ENCODE assay signal across 22 cellular contexts in the genomic region with DNA sequence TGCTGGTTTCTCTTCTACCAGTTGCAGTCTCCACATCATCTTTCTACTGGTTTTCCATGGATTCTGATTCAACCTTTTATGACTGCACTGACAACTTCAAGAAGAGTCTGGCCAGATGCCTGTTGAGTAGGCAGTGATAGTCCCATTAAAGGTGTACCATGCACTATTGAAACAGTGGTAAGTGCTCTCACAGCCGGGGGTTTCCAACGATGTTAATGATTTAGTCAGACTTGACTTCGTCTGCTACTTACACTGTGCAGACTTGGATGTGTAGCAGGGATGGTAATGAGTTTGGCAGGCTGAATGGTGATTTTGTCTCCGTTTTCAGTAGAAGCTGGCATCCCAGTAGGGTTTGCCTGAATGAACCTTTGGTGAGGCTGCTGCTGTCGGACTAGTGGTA. TPM values are rescaled to one million over a fixed set of nuclear protein-coding genes. Genes with fewer than 3 reads are reported as not detected.
DNase-seq lines count a peak whose midpoint lies in the region; ATAC-seq, FAIRE-seq and TF ChIP-seq lines count a peak whose summit lies in the region.
"Had no signal": no experiment of that assay in that cellular context is flagged by ENCODE, and none has a peak within 500 bp of the region (broad histone marks: within the 10 kb centered on the region; RNA-seq: fewer than 3 reads in every experiment).

No MANE protein-coding gene starts in this region.

- H3K27me3 Mint-ChIP-seq in mesothelial cell of epicardium (ENCODE audit: low read depth) = no peaks in the 10 kb centered on the region
- H3K27me3 Mint-ChIP-seq: B cell had no signal

- TF ChIP-seq RAD21 in A549 (conservative IDR thresholded peaks at IDR 0.05 in 1 of 2, IDR thresholded peaks at IDR 0.05 in 1 of 2) = no peak

- no peaks in the 10 kb centered on the region for H3K9me2 ChIP-seq in GM23248 (ENCODE audit: insufficient read depth)

- TF ChIP-seq CTCF in A549 (IDR thresholded peaks at IDR 0.05) (no peak), mesothelial cell of epicardium (IDR thresholded peaks at IDR 0.05; ENCODE audit: unreplicated experiment) (peak; percentile 18)

- H3K27ac ChIP-seq in A549 (no peak overlapping the region), GM23248 (no peak overlapping the region)
- H3K27ac ChIP-seq: BLaER1 treated with 17β-estradiol and CSF1 and Interleukin-3, amounts not matched to agents 10 nM and 100 nM had no signal

- no peak for TF ChIP-seq POLR2A in A549 (IDR thresholded peaks at IDR 0.05; ENCODE audit: low read length)

- H3K36me3 Mint-ChIP-seq in mesothelial cell of epicardium = peaks cover 5% of the 10 kb centered on the region
- H3K36me3 Mint-ChIP-seq: CD8-positive, alpha-beta T cell had no signal

- 71% methylated on average over 5 of the region's 5 CpGs for WGBS in A549 (ENCODE audit: missing lambda C conversion rate)
- WGBS in GM23248 (ENCODE audit: low coverage in 1 of 2, low lambda C conversion rate in 2 of 2, missing lambda C conversion rate in 2 of 2), 2 experiments = 96 to 98% methylated on average over 5 of the region's 5 CpGs

- no peaks in the 10 kb centered on the region for H3F3A ChIP-seq in GM23248 (ENCODE audit: insufficient read depth)

- H4K20me1 ChIP-seq in GM23248 (ENCODE audit: insufficient read depth) = no peaks in the 10 kb centered on the region
- H4K20me1 ChIP-seq: BLaER1 treated with 17β-estradiol and CSF1 and Interleukin-3, amounts not matched to agents 10 nM and 100 nM had no signal

- H3K4me3 ChIP-seq in A549 = no peak overlapping the region
- H3K4me3 ChIP-seq in GM23248 = no peak overlapping the region
- H3K4me3 ChIP-seq: BLaER1 treated with 17β-estradiol and CSF1 and Interleukin-3, amounts not matched to agents 10 nM and 100 nM; HAP-1; K562 had no signal

- no peaks in the 10 kb centered on the region for H3K79me2 ChIP-seq in GM23248 (ENCODE audit: insufficient read depth)

- no peaks in the 10 kb centered on the region for H3K4me1 ChIP-seq in A549
- no peaks in the 10 kb centered on the region for H3K4me1 ChIP-seq in GM23248 (ENCODE audit: insufficient read depth)
- H3K4me1 ChIP-seq: BLaER1 treated with 17β-estradiol and CSF1 and Interleukin-3, amounts not matched to agents 10 nM and 100 nM; HAP-1 had no signal

- peaks cover 37% of the 10 kb centered on the region for H3K9me3 Mint-ChIP-seq in mesothelial cell of epicardium
- H3K9me3 Mint-ChIP-seq: CD8-positive, alpha-beta T cell had no signal

- DNase-seq in A549 (ENCODE audit: low read depth in 1 of 2, low spot score in 1 of 2) (no peak), mesothelial cell of epicardium (ENCODE audit: low spot score in 2 of 2, unreplicated experiment in 2 of 2) (no peak), GM23248 (no peak)
- DNase-seq: 8988T; Calu3; CD8-positive, alpha-beta T cell; DMS 273 treated with DMSO at 0.1 percent for 48 hours; DMS53; DND-41; EL; IMR-90 had no signal

- no peak overlapping the region for H2AFZ ChIP-seq in GM23248

- H3K4me1 Mint-ChIP-seq in mesothelial cell of epicardium = peaks cover 5% of the 10 kb centered on the region
- H3K4me1 Mint-ChIP-seq: B cell had no signal

- H3K36me3 ChIP-seq in GM23248 (ENCODE audit: low read depth) = no peaks in the 10 kb centered on the region
- H3K36me3 ChIP-seq: HAP-1 had no signal

- no peak overlapping the region for H3K9ac ChIP-seq in GM23248
- H3K9ac ChIP-seq: BLaER1 treated with 17β-estradiol and CSF1 and Interleukin-3, amounts not matched to agents 10 nM and 100 nM had no signal

- peak; percentile 74 for FAIRE-seq in A549 (lab: Jason Lieb, UNC)
- FAIRE-seq: GM12892, HTR-8/SVneo, K562 had no signal

- H3K4me2 ChIP-seq in A549 (no peak overlapping the region), GM23248 (ENCODE audit: unreplicated experiment) (no peak overlapping the region)
- H3K4me2 ChIP-seq: BLaER1 treated with 17β-estradiol and CSF1 and Interleukin-3, amounts not matched to agents 10 nM and 100 nM had no signal

- POLR2A ChIA-PET in A549 (lab: Yijun Ruan, JAX) = no interaction called here

- no peak overlapping the region for H3K4me3 Mint-ChIP-seq in mesothelial cell of epicardium
- H3K4me3 Mint-ChIP-seq: B cell; CD8-positive, alpha-beta T cell had no signal

- in situ Hi-C loops in GM23248 (cut with MboI) = no loop called here

- no peak for TF ChIP-seq EP300 in A549 (IDR thresholded peaks at IDR 0.05)

- H3K27me3 ChIP-seq in GM23248 (replicated peaks; ENCODE audit: insufficient read depth) = no peaks in the 10 kb centered on the region
- H3K27me3 ChIP-seq: BLaER1 treated with 17β-estradiol and CSF1 and Interleukin-3, amounts not matched to agents 10 nM and 100 nM had no signal

- CTCF ChIA-PET in A549 (lab: Yijun Ruan, JAX) = no interaction called here

- ATAC-seq in A549 (no peak), GM18870 (IDR thresholded peaks at IDR 0.05; ENCODE audit: unreplicated experiment) (peak; percentile 61), GM19463 (IDR thresholded peaks at IDR 0.05; ENCODE audit: unreplicated experiment) (peak; percentile 83), GM18868 (IDR thresholded peaks at IDR 0.05; ENCODE audit: unreplicated experiment) (no peak), HG02798 (IDR thresholded peaks at IDR 0.05; ENCODE audit: poor library complexity, unreplicated experiment) (no peak)
- ATAC-seq: CD8-positive, alpha-beta T cell; K562 had no signal

- H3K9me3 ChIP-seq in A549 (no peaks in the 10 kb centered on the region), GM23248 (ENCODE audit: low read depth) (no peaks in the 10 kb centered on the region)
- H3K9me3 ChIP-seq: HAP-1 had no signal

- no peak overlapping the region for H3K27ac Mint-ChIP-seq in mesothelial cell of epicardium
- H3K27ac Mint-ChIP-seq: B cell; CD8-positive, alpha-beta T cell had no signal

TF ChIP-seq in A549, 52 proteins besides CTCF, POLR2A, EP300 and RAD21:
- TF ChIP-seq, protein P1, sequence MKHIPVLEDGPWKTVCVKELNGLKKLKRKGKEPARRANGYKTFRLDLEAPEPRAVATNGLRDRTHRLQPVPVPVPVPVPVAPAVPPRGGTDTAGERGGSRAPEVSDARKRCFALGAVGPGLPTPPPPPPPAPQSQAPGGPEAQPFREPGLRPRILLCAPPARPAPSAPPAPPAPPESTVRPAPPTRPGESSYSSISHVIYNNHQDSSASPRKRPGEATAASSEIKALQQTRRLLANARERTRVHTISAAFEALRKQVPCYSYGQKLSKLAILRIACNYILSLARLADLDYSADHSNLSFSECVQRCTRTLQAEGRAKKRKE (CRISPR knock-in tag; IDR thresholded peaks at IDR 0.05; ENCODE audit: low read depth) = no peak

RNA-seq across cellular contexts. Expression of gene TMSB15B, which starts 52.1 kb away (rescaled TPM):
- polyA plus RNA-seq in A549 (2011; rRNA removed) (8.4 and 12.2 TPM in 2 replicates), A549 (2017; fragmentation: RNase III; extraction: RNeasy Plus Mini Kit Qiagen cat#74134 plus additional on column Dnase treatment) (5.3 to 8.0 TPM (median 6.5 TPM) in 3 replicates), GM23248 (2016; fragmentation: Nextera tagmentation; extraction: Ambion mirVana) (7.3 and 8.7 TPM in 2 replicates)
- polyA plus RNA-seq in A549 (2012; cell fraction: cytosol; rRNA removed) = 4.3 TPM in 2 replicates
- 2.2 and 3.3 TPM in 2 replicates for polyA plus RNA-seq in A549 (2012; cell fraction: nucleus; rRNA removed)
- 1.1 and 1.2 TPM in 2 replicates for polyA minus RNA-seq in A549 (2011; rRNA and poly(A)+ RNA removed)
- 20.5 to 25.7 TPM (median 20.9 TPM) in 3 replicates for total RNA-seq in mesothelial cell of epicardium
- total RNA-seq in GM23248 (2014; rRNA removed; shearing (Covaris generic)) = 0.63 and 1.4 TPM in 2 replicates
- total RNA-seq: G401 had no signal

Comparison
In these comparisons a context has a peak if more than half of its experiments do, and no peak if none do; other contexts are left out.
1. ATAC-seq: peak in GM18870 (single experiment) and GM19463 (single experiment); none in A549 (0 of 2), GM18868 (single experiment) and HG02798 (single experiment).